ENCODE assay signal across 14 cellular contexts in the genomic region with DNA sequence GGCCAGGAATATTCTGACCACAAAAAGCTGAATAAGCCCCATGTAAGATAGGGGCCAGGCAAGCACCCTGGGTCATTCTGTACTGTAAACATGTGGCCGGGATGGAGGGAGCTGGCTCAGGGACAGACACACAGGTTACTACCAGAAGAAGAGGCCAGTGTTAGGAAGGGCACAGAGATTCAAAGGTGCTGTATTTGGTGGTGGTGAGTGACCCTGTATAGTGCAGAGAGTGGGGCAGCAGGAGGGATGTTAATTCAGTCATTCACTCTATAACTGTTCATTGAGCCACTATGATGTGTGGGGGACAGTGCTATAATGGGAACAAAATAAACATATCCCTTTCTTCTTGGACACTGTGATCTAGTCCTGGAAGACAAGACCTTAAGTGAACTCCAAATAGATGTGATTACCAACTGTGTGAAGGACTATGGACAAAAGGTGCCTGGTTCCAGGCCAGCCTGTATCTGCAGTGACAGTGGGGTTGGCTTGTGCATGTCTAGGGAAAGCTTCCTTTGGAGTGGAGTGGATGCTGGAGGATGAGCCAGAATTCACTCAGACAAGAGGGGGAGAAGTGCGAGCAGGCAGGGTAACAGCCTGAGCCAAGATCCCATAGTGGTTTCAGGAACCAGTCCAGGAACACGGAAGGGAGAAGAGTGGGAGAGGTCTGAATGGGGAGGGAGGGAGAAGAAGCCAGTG. TPM values are rescaled to one million over a fixed set of nuclear protein-coding genes. Genes with fewer than 3 reads are reported as not detected.
DNase-seq lines count a peak whose midpoint lies in the region; ATAC-seq and TF ChIP-seq lines count a peak whose summit lies in the region.
"Had no signal": no experiment of that assay in that cellular context is flagged by ENCODE, and none has a peak within 500 bp of the region (broad histone marks: within the 10 kb centered on the region; RNA-seq: fewer than 3 reads in every experiment).

No MANE protein-coding gene starts in this region.

- no peaks in the 10 kb centered on the region for H4K20me1 ChIP-seq in neural progenitor cell (ENCODE audit: low read depth)
- H4K20me1 ChIP-seq: BLaER1 treated with 17β-estradiol and CSF1 and Interleukin-3, amounts not matched to agents 10 nM and 100 nM had no signal

- H3K27ac ChIP-seq in neural progenitor cell, result no peak overlapping the region
- no peak overlapping the region for H3K27ac ChIP-seq in CD4-positive, alpha-beta T cell (ENCODE audit: low read depth, low read length)
- H3K27ac ChIP-seq: BLaER1 treated with 17β-estradiol and CSF1 and Interleukin-3, amounts not matched to agents 10 nM and 100 nM; RWPE1 had no signal

- H3K9me3 Mint-ChIP-seq in neural progenitor cell, result no peaks in the 10 kb centered on the region
- no peaks in the 10 kb centered on the region for H3K9me3 Mint-ChIP-seq in CD4-positive, alpha-beta T cell

- H2AFZ ChIP-seq in neural progenitor cell (replicated peaks), result no peak overlapping the region

- no peaks in the 10 kb centered on the region for H3K79me2 ChIP-seq in neural progenitor cell (ENCODE audit: low read depth)

- H3K27ac Mint-ChIP-seq in neural progenitor cell, result peak overlapping the region; percentile 32
- H3K27ac Mint-ChIP-seq in CD4-positive, alpha-beta T cell, result no peak overlapping the region

- H3K4me2 ChIP-seq in neural progenitor cell, result no peak overlapping the region
- H3K4me2 ChIP-seq: BLaER1 treated with 17β-estradiol and CSF1 and Interleukin-3, amounts not matched to agents 10 nM and 100 nM had no signal

- no peak overlapping the region for H3K4me3 ChIP-seq in neural progenitor cell
- H3K4me3 ChIP-seq: BLaER1 treated with 17β-estradiol and CSF1 and Interleukin-3, amounts not matched to agents 10 nM and 100 nM; HAP-1 had no signal

- peaks cover 9% of the 10 kb centered on the region for H3K27me3 Mint-ChIP-seq in neural progenitor cell (ENCODE audit: insufficient read depth, low read depth)
- peaks cover 10% of the 10 kb centered on the region for H3K27me3 Mint-ChIP-seq in CD4-positive, alpha-beta T cell

- intact Hi-C loops in left ventricle myocardium superior (cut with micrococcal nuclease), result no loop called here
- intact Hi-C loops in CD4-positive, alpha-beta T cell (cut with DNase I, micrococcal nuclease), result no loop called here

- H3K4me1 Mint-ChIP-seq in neural progenitor cell, result no peaks in the 10 kb centered on the region
- no peaks in the 10 kb centered on the region for H3K4me1 Mint-ChIP-seq in CD4-positive, alpha-beta T cell (ENCODE audit: low read depth)

- H3K4me3 Mint-ChIP-seq in neural progenitor cell, result no peak overlapping the region
- H3K4me3 Mint-ChIP-seq in CD4-positive, alpha-beta T cell, result no peak overlapping the region

- H3F3A ChIP-seq in neural progenitor cell (ENCODE audit: low read depth), result no peaks in the 10 kb centered on the region

- H3K9me3 ChIP-seq in neural progenitor cell (ENCODE audit: low read depth), result no peaks in the 10 kb centered on the region
- no peaks in the 10 kb centered on the region for H3K9me3 ChIP-seq in CD4-positive, alpha-beta T cell (ENCODE audit: control insufficient read depth, low read length)
- H3K9me3 ChIP-seq: BLaER1 treated with 17β-estradiol and CSF1 and Interleukin-3, amounts not matched to agents 10 nM and 100 nM; HAP-1 had no signal

- TF ChIP-seq CTCF in neural progenitor cell (IDR thresholded peaks at IDR 0.05), result no peak
- no peak for TF ChIP-seq CTCF in CD4-positive, alpha-beta T cell (IDR thresholded peaks at IDR 0.05)

- no peaks in the 10 kb centered on the region for H3K36me3 Mint-ChIP-seq in neural progenitor cell
- no peaks in the 10 kb centered on the region for H3K36me3 Mint-ChIP-seq in CD4-positive, alpha-beta T cell (ENCODE audit: low read depth)

- POLR2A ChIA-PET in CD4-positive, alpha-beta T cell (lab: Charles Lee), result no interaction called here

- H3K9ac ChIP-seq in neural progenitor cell, result no peak overlapping the region
- H3K9ac ChIP-seq: BLaER1 treated with 17β-estradiol and CSF1 and Interleukin-3, amounts not matched to agents 10 nM and 100 nM had no signal

- CTCF ChIA-PET in CD4-positive, alpha-beta T cell (lab: Charles Lee), result no interaction called here

- ATAC-seq in left ventricle myocardium superior, result peak; percentile 89
- no peak for ATAC-seq in CD4-positive, alpha-beta T cell (ENCODE audit: poor library complexity)

- DNase-seq in amniotic epithelial cell (ENCODE audit: low read depth) (peak; percentile 65), cerebellar cortex (ENCODE audit: low spot score) (peak; percentile 55), left ventricle myocardium superior (no peak), neural progenitor cell (ENCODE audit: low spot score) (no peak), NCI-H2171 (lab: John Stamatoyannopoulos, UW) (no peak), hippocampal formation (lab: John Stamatoyannopoulos, UW) (no peak), GOT3 (lab: John Stamatoyannopoulos, UW) (no peak)
- DNase-seq in CD4-positive, alpha-beta T cell, result no peak
- DNase-seq: NCI-H146, NCI-H226, NCI-H526 treated with DMSO at 0.1 percent for 48 hours had no signal

- no peaks in the 10 kb centered on the region for H3K36me3 ChIP-seq in neural progenitor cell
- H3K36me3 ChIP-seq: BLaER1 treated with 17β-estradiol and CSF1 and Interleukin-3, amounts not matched to agents 10 nM and 100 nM; HAP-1 had no signal

- no peaks in the 10 kb centered on the region for H3K4me1 ChIP-seq in neural progenitor cell
- H3K4me1 ChIP-seq: BLaER1 treated with 17β-estradiol and CSF1 and Interleukin-3, amounts not matched to agents 10 nM and 100 nM had no signal

- H3K27me3 ChIP-seq in neural progenitor cell, result no peaks in the 10 kb centered on the region
- no peaks in the 10 kb centered on the region for H3K27me3 ChIP-seq in CD4-positive, alpha-beta T cell (ENCODE audit: control insufficient read depth, insufficient read depth, low read length)
- H3K27me3 ChIP-seq: BLaER1 treated with 17β-estradiol and CSF1 and Interleukin-3, amounts not matched to agents 10 nM and 100 nM had no signal

RNA-seq across cellular contexts. Expression of gene MOCOS, which starts 8.3 kb away (rescaled TPM):
- total RNA-seq in left ventricle myocardium superior (0.27 TPM), neural progenitor cell (ENCODE audit: low replicate concordance) (0.36 and 1.1 TPM in 2 replicates)
- not detected for total RNA-seq in CD4-positive, alpha-beta T cell

Comparison
In these comparisons a context has a peak if more than half of its experiments do, and no peak if none do; other contexts are left out.
1. DNase-seq: peak in amniotic epithelial cell (single experiment) and cerebellar cortex (single experiment); none in left ventricle myocardium superior (single experiment), neural progenitor cell (single experiment), NCI-H2171 (single experiment), CD4-positive, alpha-beta T cell (0 of 10), hippocampal formation (0 of 2) and GOT3 (single experiment).